8 cellular contexts compared by ENCODE assay signal in genomic region chr6:130575971-130576370, GRCh38.
DNase-seq lines count a peak whose midpoint lies in the region; ATAC-seq, FAIRE-seq and TF ChIP-seq lines count a peak whose summit lies in the region.

No MANE protein-coding gene starts in this region.

- H3K4me2 ChIP-seq in mammary epithelial cell (ENCODE audit: insufficient read depth, low read depth, low read length), result no peak overlapping the region

- H3K27me3 Mint-ChIP-seq in naive thymus-derived CD4-positive, alpha-beta T cell, result peaks cover 0 to 4% (median 0%) of the 10 kb centered on the region in 5 donors

- dilution Hi-C loops in mammary epithelial cell (cut with HindIII; ENCODE audit: low sequenced_read_pairs), result no loop called here

- peaks cover 0 to 22% (median 0%) of the 10 kb centered on the region in 11 donors for H3K9me3 Mint-ChIP-seq in naive thymus-derived CD4-positive, alpha-beta T cell

- peak; percentile 5 to 82 (median 72) for DNase-seq in naive thymus-derived CD4-positive, alpha-beta T cell
- DNase-seq in Right ventricle myocardium inferior (ENCODE audit: missing footprints) (no peak), DMS153 treated with DMSO at 0.1 percent for 48 hours (lab: John Stamatoyannopoulos, UW; ENCODE audit: unreplicated experiment) (no peak), mammary epithelial cell (no peak), D721Med (ENCODE audit: insufficient read length, low spot score) (no peak)

- H3K79me2 ChIP-seq in mammary epithelial cell (ENCODE audit: insufficient read depth, low read length), result no peaks in the 10 kb centered on the region

- no peak overlapping the region for H2AFZ ChIP-seq in mammary epithelial cell (ENCODE audit: low read depth, low read length)

- no peak for TF ChIP-seq CTCF in mammary epithelial cell (conservative IDR thresholded peaks at IDR 0.05 in 1 of 2, IDR thresholded peaks at IDR 0.05 in 1 of 2; ENCODE audit: extremely low read depth in 1 of 2, insufficient read depth in 1 of 2, low read depth in 1 of 2, low read length in 2 of 2)
- no peak for TF ChIP-seq CTCF in D721Med (IDR thresholded peaks at IDR 0.05; ENCODE audit: insufficient read depth, missing control alignments)

- in situ Hi-C loops in mammary epithelial cell (cut with MboI; ENCODE audit: low sequenced_read_pairs in 2 of 2), result no loop called here

- H3K36me3 ChIP-seq in naive thymus-derived CD4-positive, alpha-beta T cell (ENCODE audit: control insufficient read depth in 2 of 3, insufficient read depth in 3 of 3, low read length in 3 of 3), result no peaks in the 10 kb centered on the region
- no peaks in the 10 kb centered on the region for H3K36me3 ChIP-seq in mammary epithelial cell (ENCODE audit: insufficient read depth, low read length)

- peak overlapping the region; percentile 8 for H3K27ac ChIP-seq in naive thymus-derived CD4-positive, alpha-beta T cell (ENCODE audit: low read depth, low read length)
- no peak overlapping the region for H3K27ac ChIP-seq in mammary epithelial cell (ENCODE audit: insufficient read depth, low read depth, low read length)

- H3K27me3 ChIP-seq in naive thymus-derived CD4-positive, alpha-beta T cell (ENCODE audit: control insufficient read depth in 2 of 2, insufficient read depth in 2 of 2, low read length in 2 of 2), result no peaks in the 10 kb centered on the region
- H3K27me3 ChIP-seq in mammary epithelial cell (ENCODE audit: insufficient read depth, low read length), result no peaks in the 10 kb centered on the region

- H3K4me1 ChIP-seq in naive thymus-derived CD4-positive, alpha-beta T cell (ENCODE audit: control insufficient read depth in 2 of 2, insufficient read depth in 2 of 2, low read length in 2 of 2), result peaks cover 25 to 39% of the 10 kb centered on the region in 2 donors
- no peaks in the 10 kb centered on the region for H3K4me1 ChIP-seq in mammary epithelial cell (ENCODE audit: insufficient read depth, low read length)

- ATAC-seq in GM18520 (IDR thresholded peaks at IDR 0.05; ENCODE audit: unreplicated experiment), result peak; percentile 97
- peak; percentile 99 for ATAC-seq in HG02938 (IDR thresholded peaks at IDR 0.05; ENCODE audit: unreplicated experiment)
- peak; percentile 82 to 84 for ATAC-seq in activated CD4-positive, CD25-positive, alpha-beta regulatory T cell treated with anti-CD3 and anti-CD28 coated beads, Interleukin-2, amount 50 U/mL, for 24 hours
- ATAC-seq in naive thymus-derived CD4-positive, alpha-beta T cell, result peak; percentile 94
- ATAC-seq in Right ventricle myocardium inferior, result no peak

- intact Hi-C loops in naive thymus-derived CD4-positive, alpha-beta T cell (cut with micrococcal nuclease), result loop anchor here (1.0 to 5.0 kb wide), 7 partner anchors 46 to 444 kb away; partner anchors contain the start of gene TMEM200A (in 1 of the 2)
- intact Hi-C loops in Right ventricle myocardium inferior (cut with DNase I) (no loop called here), mammary epithelial cell (cut with micrococcal nuclease) (no loop called here)

- CTCF ChIA-PET in naive thymus-derived CD4-positive, alpha-beta T cell (lab: Charles Lee), result interaction anchor here (0.6 kb wide), 1 partner anchor 102 kb away, joined by 3 read pairs; no protein-coding TSS in a partner anchor
- CTCF ChIA-PET in mammary epithelial cell (lab: Charles Lee; ENCODE audit: low non-redundant PET), result no interaction called here

- POLR2A ChIA-PET in naive thymus-derived CD4-positive, alpha-beta T cell (lab: Charles Lee), result interaction anchor here (0.8 kb wide), 1 partner anchor 63 kb away, joined by 3 read pairs; no protein-coding TSS in a partner anchor

- peak overlapping the region; percentile 31 for H3K4me3 ChIP-seq in naive thymus-derived CD4-positive, alpha-beta T cell (ENCODE audit: low read length)
- no peak overlapping the region for H3K4me3 ChIP-seq in mammary epithelial cell (replicated peaks in 1 of 3; ENCODE audit: insufficient read depth in 1 of 3, low read depth in 2 of 3, low read length in 3 of 3)

- H4K20me1 ChIP-seq in mammary epithelial cell (ENCODE audit: insufficient read depth, low read length), result no peaks in the 10 kb centered on the region

- no peak for FAIRE-seq in D721Med (lab: Jason Lieb, UNC)

- peaks cover 32 to 62% (median 48%) of the 10 kb centered on the region in 7 donors for H3K4me1 Mint-ChIP-seq in naive thymus-derived CD4-positive, alpha-beta T cell

- H3K4me3 Mint-ChIP-seq in naive thymus-derived CD4-positive, alpha-beta T cell, result peak overlapping the region; percentile 35 to 82 (median 73)

- peaks cover 0 to 63% (median 0%) of the 10 kb centered on the region in 5 donors for H3K36me3 Mint-ChIP-seq in naive thymus-derived CD4-positive, alpha-beta T cell

- H3K9ac ChIP-seq in mammary epithelial cell (ENCODE audit: insufficient read depth, low read length), result no peak overlapping the region

- WGBS in mammary epithelial cell (ENCODE audit: low coverage, missing lambda C conversion rate), result 95% methylated on average over 2 of the region's 2 CpGs

- no peaks in the 10 kb centered on the region for H3K9me3 ChIP-seq in naive thymus-derived CD4-positive, alpha-beta T cell (ENCODE audit: control insufficient read depth in 2 of 3, low read length in 3 of 3)
- no peaks in the 10 kb centered on the region for H3K9me3 ChIP-seq in mammary epithelial cell (replicated peaks; ENCODE audit: insufficient read depth, low read length)

- BruUV-seq in mammary epithelial cell (replicated peaks; lab: Mats Ljungman, UMichigan), result no TSS peak

- H3K27ac Mint-ChIP-seq in naive thymus-derived CD4-positive, alpha-beta T cell, result peak overlapping the region; percentile 29 to 91 (median 67)

Comparison
In these comparisons a context has a peak if more than half of its experiments do, and no peak if none do; other contexts are left out.
1. DNase-seq: peak in naive thymus-derived CD4-positive, alpha-beta T cell (9 of 9); none in Right ventricle myocardium inferior (single experiment), DMS153 treated with DMSO at 0.1 percent for 48 hours (single experiment), mammary epithelial cell (single experiment) and D721Med (single experiment).
2. intact Hi-C loops: an anchor here in naive thymus-derived CD4-positive, alpha-beta T cell (1.0 to 5.0 kb wide); none called in Right ventricle myocardium inferior and mammary epithelial cell.